33 cellular contexts compared by ENCODE assay signal in genomic region chr1:180143359-180143758, GRCh38.
"Had no signal": no experiment of that assay in that cellular context is flagged by ENCODE, and none has a peak within 500 bp of the region (broad histone marks: within the 10 kb centered on the region; RNA-seq: fewer than 3 reads in every experiment).

No MANE protein-coding gene starts in this region.

- H3K27me3 Mint-ChIP-seq: activated CD8-positive, alpha-beta T cell treated with anti-CD3 and anti-CD28 coated beads for 36 hours had no signal

- H3K4me1 Mint-ChIP-seq: activated B cell treated with CpG ODN at 0.5 μM for 24 hours; activated naive CD4-positive, alpha-beta T cell treated with anti-CD3 and anti-CD28 coated beads, Interleukin-2, amount 10 ng/mL, durations not matched to agents 7 days and 5 days had no signal

- ATAC-seq: activated CD4-positive, CD25-positive, alpha-beta regulatory T cell treated with anti-CD3 and anti-CD28 coated beads, Interleukin-2, amount 50 U/mL, for 24 hours; activated CD8-positive, alpha-beta T cell treated with anti-CD3 and anti-CD28 coated beads for 36 hours; activated T-cell treated with anti-CD3 and anti-CD28 coated beads, Interleukin-2, amount 50 U/mL, for 72 hours; effector memory CD8-positive, alpha-beta T cell; T-helper 17 cell had no signal

- H3K9me3 ChIP-seq: esophagus squamous epithelium had no signal

- H3K27ac ChIP-seq: brain microvascular endothelial cell, epithelial cell of prostate, esophagus squamous epithelium, WERI-Rb-1 had no signal

- H3K36me3 ChIP-seq: brain microvascular endothelial cell, esophagus squamous epithelium, WERI-Rb-1 had no signal

- FAIRE-seq: astrocyte, colon, frontal cortex had no signal

- H3K4me3 Mint-ChIP-seq: activated B cell treated with CpG ODN at 0.5 μM for 24 hours; activated CD8-positive, alpha-beta T cell treated with anti-CD3 and anti-CD28 coated beads for 36 hours; activated naive CD4-positive, alpha-beta T cell treated with anti-CD3 and anti-CD28 coated beads, Interleukin-2, amount 10 ng/mL, durations not matched to agents 7 days and 5 days; activated naive CD8-positive, alpha-beta T cell; activated T-cell treated with anti-CD3 and anti-CD28 coated beads, Interleukin-2, amount 50 U/mL, for 72 hours; effector memory CD8-positive, alpha-beta T cell; T-helper 17 cell; T-helper 2 cell treated with Interferon-gamma antibody and Interleukin-4, amounts not matched to agents 5 μg/mL and 100 μg/mL, for 36 hours had no signal

- H3K36me3 Mint-ChIP-seq: activated naive CD4-positive, alpha-beta T cell treated with anti-CD3 and anti-CD28 coated beads, Interleukin-2, amount 10 ng/mL, durations not matched to agents 7 days and 5 days had no signal

- H3K4me3 ChIP-seq: esophagus squamous epithelium had no signal

- H3K9me3 Mint-ChIP-seq: activated B cell treated with CpG ODN at 0.5 μM for 24 hours; activated CD8-positive, alpha-beta T cell treated with anti-CD3 and anti-CD28 coated beads for 36 hours; activated naive CD4-positive, alpha-beta T cell treated with anti-CD3 and anti-CD28 coated beads, Interleukin-2, amount 10 ng/mL, durations not matched to agents 7 days and 5 days; activated T-cell treated with anti-CD3 and anti-CD28 coated beads, Interleukin-2, amount 50 U/mL, for 72 hours; effector memory CD8-positive, alpha-beta T cell; T-helper 2 cell treated with Interferon-gamma antibody and Interleukin-4, amounts not matched to agents 5 μg/mL and 100 μg/mL, for 36 hours had no signal

- H3K27ac Mint-ChIP-seq: activated B cell treated with CpG ODN at 0.5 μM for 24 hours; activated CD8-positive, alpha-beta T cell treated with anti-CD3 and anti-CD28 coated beads for 36 hours; activated naive CD4-positive, alpha-beta T cell treated with anti-CD3 and anti-CD28 coated beads, Interleukin-2, amount 10 ng/mL, durations not matched to agents 7 days and 5 days; activated naive CD8-positive, alpha-beta T cell; activated T-cell treated with anti-CD3 and anti-CD28 coated beads, Interleukin-2, amount 50 U/mL, for 72 hours; effector memory CD8-positive, alpha-beta T cell; T-helper 17 cell; T-helper 2 cell treated with Interferon-gamma antibody and Interleukin-4, amounts not matched to agents 5 μg/mL and 100 μg/mL, for 36 hours had no signal

- H3K4me1 ChIP-seq: esophagus squamous epithelium had no signal

- DNase-seq: activated B cell treated with CpG ODN at 0.5 μM for 24 hours; activated CD4-positive, alpha-beta T cell treated with anti-CD3 and anti-CD28 coated beads for 48 hours; activated CD4-positive, alpha-beta T cell treated with anti-CD3 and anti-CD28 coated beads, Interleukin-2, amount 50 U/mL, for 1 hour; activated CD4-positive, alpha-beta T cell treated with anti-CD3 and anti-CD28 coated beads, Interleukin-2, amount 50 U/mL, for 48 hours; activated CD8-positive, alpha-beta memory T cell treated with anti-CD3 and anti-CD28 coated beads for 24 hours; activated CD8-positive, alpha-beta memory T cell treated with anti-CD3 and anti-CD28 coated beads, Interleukin-2, amount 50 U/mL, for 4 hours; activated CD8-positive, alpha-beta T cell treated with anti-CD3 and anti-CD28 coated beads for 36 hours; activated gamma-delta T cell; activated naive CD4-positive, alpha-beta T cell; activated naive CD4-positive, alpha-beta T cell treated with anti-CD3 and anti-CD28 coated beads, Interleukin-2, amount 10 ng/mL, durations not matched to agents 7 days and 5 days; activated T-cell treated with anti-CD3 and anti-CD28 coated beads, Interleukin-2, amount 50 U/mL, for 1 hour; activated T-cell treated with anti-CD3 and anti-CD28 coated beads, Interleukin-2, amount 50 U/mL, for 72 hours; amniotic stem cell; anterior cingulate cortex; brain microvascular endothelial cell; caudate nucleus; cortex of kidney; dermis blood vessel endothelial cell; effector CD4-positive, alpha-beta T cell; effector memory CD8-positive, alpha-beta T cell; esophagus squamous epithelium; head of caudate nucleus; T-helper 1 cell; T-helper 17 cell; T1000; WERI-Rb-1 had no signal

- H3K27me3 ChIP-seq: brain microvascular endothelial cell, esophagus squamous epithelium had no signal
